ENCODE assay signal across 9 cellular contexts in the genomic region with DNA sequence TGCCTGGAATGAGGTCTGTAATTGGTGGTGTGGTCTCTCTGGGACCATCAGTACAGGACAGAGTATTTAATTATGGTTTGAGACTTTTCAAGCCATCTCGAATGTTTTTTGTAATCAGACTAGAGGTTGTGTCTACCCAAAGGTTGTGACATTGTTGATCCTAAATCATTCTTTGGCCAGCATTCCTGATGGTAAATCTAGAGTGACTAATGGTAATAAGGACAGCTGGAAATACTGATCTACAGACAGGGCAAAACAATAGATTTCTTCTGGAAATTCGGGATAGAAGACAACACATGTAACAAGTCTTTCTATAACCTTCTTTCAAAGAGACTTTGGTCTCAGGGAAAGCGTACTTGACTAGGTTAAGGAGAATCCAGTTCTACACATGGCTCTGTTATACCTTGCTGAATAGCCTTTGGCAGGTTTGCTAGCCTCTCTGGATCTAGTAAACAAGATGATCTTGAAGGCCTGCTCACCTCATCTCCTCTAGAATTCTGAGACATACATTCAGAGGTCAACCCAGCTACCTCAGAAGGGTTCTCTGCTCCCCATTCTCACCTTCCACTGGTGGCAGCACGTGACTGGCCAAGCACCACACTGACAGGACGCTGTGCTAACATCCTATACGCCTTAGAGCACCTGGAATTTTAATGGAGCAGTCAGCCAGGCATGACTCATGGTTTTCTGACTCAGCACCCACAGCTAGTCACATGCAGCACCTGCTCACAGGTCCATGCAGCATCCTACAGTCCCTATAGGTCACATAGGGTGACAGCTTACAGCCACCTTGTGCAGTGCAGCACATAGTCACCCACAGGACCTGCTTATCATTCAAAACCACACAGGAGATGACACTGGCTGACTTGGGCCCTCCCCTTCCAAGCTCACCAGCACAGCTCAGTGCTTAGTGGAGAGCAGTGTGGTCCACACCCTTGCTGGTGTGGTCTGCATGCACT. TPM values are rescaled to one million over a fixed set of nuclear protein-coding genes. Genes with fewer than 3 reads are reported as not detected.
DNase-seq lines count a peak whose midpoint lies in the region; ATAC-seq, FAIRE-seq and TF ChIP-seq lines count a peak whose summit lies in the region.
"Had no signal": no experiment of that assay in that cellular context is flagged by ENCODE, and none has a peak within 500 bp of the region (broad histone marks: within the 10 kb centered on the region; RNA-seq: fewer than 3 reads in every experiment).

No MANE protein-coding gene starts in this region.

- CTCF ChIA-PET in Caco-2 (lab: Charles Lee) = interaction anchor here (0.6 to 1.0 kb wide), 3 partner anchors 9 to 88 kb away, joined by 3 to 6 read pairs (median 3); no protein-coding TSS in a partner anchor

- no peaks in the 10 kb centered on the region for H3K79me2 ChIP-seq in MM.1S (ENCODE audit: low read length)

- POLR2A ChIA-PET in Caco-2 (lab: Charles Lee) = interaction anchor here (0.8 to 1.0 kb wide), 2 partner anchors 9 to 12 kb away, joined by 4 to 8 read pairs; partner anchors contain the start of gene PLB1

- peak; percentile 96 for ATAC-seq in mucosa of descending colon
- ATAC-seq in GM19023 (IDR thresholded peaks at IDR 0.05; ENCODE audit: unreplicated experiment) = no peak
- no peak for ATAC-seq in HG02642 (IDR thresholded peaks at IDR 0.05; ENCODE audit: poor library complexity, unreplicated experiment)

- DNase-seq in Caco-2 = peak; percentile 84 to 95
- DNase-seq in MM.1S = peak; percentile 45
- DNase-seq in activated gamma-delta T cell treated with anti-CD3 and anti-CD28 coated beads, Interleukin-2, amount 50 U/mL, for 16 hours (ENCODE audit: low read depth) = peak; percentile 15
- peak in 2 of 3 donors; percentile 23 to 34 for DNase-seq in mucosa of descending colon
- no peak for DNase-seq in HCEC 1CT
- no peak for DNase-seq in frontal cortex (ENCODE audit: low spot score in 2 of 2)

- no peak overlapping the region; the same call in 1 of the 2 replicates for H3K4me2 ChIP-seq in MM.1S (ENCODE audit: low read depth, low read length)

- no peaks in the 10 kb centered on the region for H4K20me1 ChIP-seq in MM.1S (ENCODE audit: insufficient read depth, low read length)

- peak overlapping the region; percentile 52 for H2AFZ ChIP-seq in MM.1S (ENCODE audit: low read length)

- peak overlapping the region; percentile 72 for H3K27ac Mint-ChIP-seq in Caco-2 (ENCODE audit: unreplicated experiment)
- H3K27ac Mint-ChIP-seq: IgD-negative memory B cell had no signal

- H3K27me3 Mint-ChIP-seq in Caco-2 (ENCODE audit: insufficient read depth, unreplicated experiment) = no peaks in the 10 kb centered on the region

- no peaks in the 10 kb centered on the region for H3K36me3 ChIP-seq in Caco-2 (ENCODE audit: control insufficient read depth, insufficient read depth, low read length)
- H3K36me3 ChIP-seq in MM.1S (replicated peaks; ENCODE audit: insufficient read depth, low read length) = no peaks in the 10 kb centered on the region
- H3K36me3 ChIP-seq in mucosa of descending colon (ENCODE audit: low read depth) = no peaks in the 10 kb centered on the region

- peak overlapping the region; percentile 30; the same call in 1 of the 2 replicates for H3K27ac ChIP-seq in MM.1S (ENCODE audit: low read length)

- H3K9me3 Mint-ChIP-seq in Caco-2 (ENCODE audit: unreplicated experiment) = peaks cover 16% of the 10 kb centered on the region

- H3K27me3 ChIP-seq in Caco-2 (replicated peaks; ENCODE audit: control insufficient read depth, insufficient read depth, low read length) (no peaks in the 10 kb centered on the region), MM.1S (replicated peaks; ENCODE audit: insufficient read depth, low read length) (no peaks in the 10 kb centered on the region)

- TF ChIP-seq CTCF in Caco-2 (IDR thresholded peaks at IDR 0.05; ENCODE audit: insufficient read depth in 1 of 2, low read depth in 1 of 2, low read length in 1 of 2, severe bottlenecking in 1 of 2, unreplicated experiment in 1 of 2) (no peak), MM.1S (IDR thresholded peaks at IDR 0.05; ENCODE audit: low read length) (no peak), mucosa of descending colon (IDR thresholded peaks at IDR 0.05) (no peak)

- H3K4me1 ChIP-seq in Caco-2 (peaks cover 30% of the 10 kb centered on the region), MM.1S (ENCODE audit: low read length) (peaks cover 13% of the 10 kb centered on the region), mucosa of descending colon (ENCODE audit: low read depth) (no peaks in the 10 kb centered on the region)

- peak overlapping the region; percentile 1 for H3K4me3 Mint-ChIP-seq in Caco-2 (ENCODE audit: unreplicated experiment)
- H3K4me3 Mint-ChIP-seq: IgD-negative memory B cell had no signal

- no peaks in the 10 kb centered on the region for H3F3A ChIP-seq in MM.1S (ENCODE audit: insufficient read depth, low read length)

- intact Hi-C loops in Caco-2 (cut with micrococcal nuclease; ENCODE audit: unreplicated experiment) (loop anchor here (1.0 to 2.0 kb wide), 3 partner anchors 9 to 37 kb away; no protein-coding TSS in a partner anchor), mucosa of descending colon (cut with DNase I, micrococcal nuclease) (no loop called here)

- no peak overlapping the region for H3K9ac ChIP-seq in MM.1S (ENCODE audit: low read length)

- H3K9me2 ChIP-seq in MM.1S (replicated peaks; ENCODE audit: insufficient read depth, low read length) = no peaks in the 10 kb centered on the region

- FAIRE-seq in frontal cortex (lab: Jason Lieb, UNC) = no peak

- no peaks in the 10 kb centered on the region for H3K36me3 Mint-ChIP-seq in Caco-2 (ENCODE audit: insufficient read depth, unreplicated experiment)
- H3K36me3 Mint-ChIP-seq: IgD-negative memory B cell had no signal

- H3K4me3 ChIP-seq in Caco-2 (ENCODE audit: low read depth, low read length) = no peak overlapping the region
- H3K4me3 ChIP-seq in MM.1S (ENCODE audit: low read length) = no peak overlapping the region
- no peak overlapping the region for H3K4me3 ChIP-seq in mucosa of descending colon

- H3K4me1 Mint-ChIP-seq in Caco-2 (ENCODE audit: low read depth, unreplicated experiment) = peaks cover 14% of the 10 kb centered on the region
- H3K4me1 Mint-ChIP-seq: IgD-negative memory B cell had no signal

- H3K9me3 ChIP-seq in Caco-2 (peaks cover 7% of the 10 kb centered on the region; the same call in 1 of the 2 replicates), MM.1S (replicated peaks; ENCODE audit: insufficient read depth, low read length) (no peaks in the 10 kb centered on the region), mucosa of descending colon (no peaks in the 10 kb centered on the region)

- TSS peak; percentile 97 for BruUV-seq in Caco-2 (replicated peaks; lab: Mats Ljungman, UMichigan)

RNA-seq across cellular contexts. Expression of gene PLB1, which starts 12.2 kb away (rescaled TPM):
- total RNA-seq in Caco-2 (2022) (2.4 and 2.8 TPM in 2 replicates), mucosa of descending colon (1 to 10 TPM; 2.4 to 4.9 (median 3.6) TPM), frontal cortex (1.2 TPM)

Comparison
In these comparisons a context has a peak if more than half of its experiments do, and no peak if none do; other contexts are left out.
1. DNase-seq: peak in Caco-2 (2 of 2), MM.1S (single experiment), activated gamma-delta T cell treated with anti-CD3 and anti-CD28 coated beads, Interleukin-2, amount 50 U/mL, for 16 hours (single experiment) and mucosa of descending colon (2 of 3); none in HCEC 1CT (single experiment) and frontal cortex (0 of 2).